Comparison of ENCODE assay signal across 8 cellular contexts in the genomic region with DNA sequence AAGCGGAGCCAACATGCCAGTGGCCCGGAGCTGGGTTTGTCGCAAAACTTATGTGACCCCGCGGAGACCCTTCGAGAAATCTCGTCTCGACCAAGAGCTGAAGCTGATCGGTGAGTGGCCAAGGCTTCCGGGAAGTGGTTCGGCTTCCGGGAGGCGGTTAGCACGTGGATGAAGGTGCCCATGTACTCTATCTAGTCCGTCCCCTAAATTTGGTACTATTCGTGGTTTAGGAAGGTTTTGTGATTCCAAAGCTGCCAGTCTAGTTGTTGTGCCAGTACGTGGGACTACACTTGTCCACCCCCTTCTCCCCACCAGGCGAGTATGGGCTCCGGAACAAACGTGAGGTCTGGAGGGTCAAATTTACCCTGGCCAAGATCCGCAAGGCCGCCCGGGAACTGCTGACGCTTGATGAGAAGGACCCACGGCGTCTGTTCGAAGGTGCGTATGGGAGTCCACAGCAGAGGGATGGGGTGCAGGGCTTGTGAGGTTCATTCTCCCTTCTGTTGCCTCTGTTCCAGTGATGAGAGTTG. TPM values are rescaled to one million over a fixed set of nuclear protein-coding genes. Genes with fewer than 3 reads are reported as not detected.
DNase-seq lines count a peak whose midpoint lies in the region; FAIRE-seq and TF ChIP-seq lines count a peak whose summit lies in the region.

No MANE protein-coding gene starts in this region.

- H3K4me3 ChIP-seq in GM12875 (ENCODE audit: low read depth, low read length) (peak overlapping the region; percentile 86), SJSA1 (peak overlapping the region; percentile 62), fibroblast of lung (replicated peaks in 1 of 4; ENCODE audit: control extremely low read depth in 1 of 4, insufficient read depth in 1 of 4, low read depth in 3 of 4, low read length in 4 of 4) (peak overlapping the region; percentile 70 to 92 (median 92)), rectal smooth muscle tissue (ENCODE audit: low read length) (peak overlapping the region; percentile 91)

- peaks cover 55% of the 10 kb centered on the region for H3K79me2 ChIP-seq in fibroblast of lung (ENCODE audit: control insufficient read depth, insufficient read depth, low read length)

- no peak for FAIRE-seq in GM19239 (lab: Jason Lieb, UNC)

- H3K27ac ChIP-seq in SJSA1 (peak overlapping the region; percentile 82), fibroblast of lung (ENCODE audit: insufficient read depth, low read length) (peak overlapping the region; percentile 97), rectal smooth muscle tissue (ENCODE audit: low read depth, low read length) (peak overlapping the region; percentile 93)

- no peak overlapping the region for H2AFZ ChIP-seq in fibroblast of lung (ENCODE audit: low read length)

- H3K4me1 ChIP-seq in SJSA1 (replicated peaks): peaks cover 28% of the 10 kb centered on the region
- peaks cover 12% of the 10 kb centered on the region for H3K4me1 ChIP-seq in fibroblast of lung (ENCODE audit: control insufficient read depth, extremely low read depth, insufficient read depth, low read length)
- peaks cover 22% of the 10 kb centered on the region for H3K4me1 ChIP-seq in rectal smooth muscle tissue (ENCODE audit: control insufficient read depth, insufficient read depth, low read length)

- H4K20me1 ChIP-seq in fibroblast of lung (ENCODE audit: control insufficient read depth, extremely low read depth, insufficient read depth, low read length): peaks cover 5% of the 10 kb centered on the region

- peak overlapping the region; percentile 91 for H3K4me2 ChIP-seq in fibroblast of lung (ENCODE audit: extremely low read depth, insufficient read depth, low read length)

- H3K9me3 ChIP-seq in SJSA1 (replicated peaks) (0 out of 2 replicates have a peak, but pooled peaks cover 3% of the 10 kb centered on the region), fibroblast of lung (ENCODE audit: control insufficient read depth, insufficient read depth, low read depth, low read length) (no peaks in the 10 kb centered on the region)

- DNase-seq in SJSA1 (ENCODE audit: low read depth in 1 of 2, low spot score in 2 of 2): no peak
- no peak for DNase-seq in fibroblast of lung (ENCODE audit: low read depth in 2 of 2)
- DNase-seq in glomerular visceral epithelial cell (ENCODE audit: extremely low spot score): no peak
- DNase-seq in ecto neural progenitor cell (ENCODE audit: low spot score): no peak
- DNase-seq in GM19239 (ENCODE audit: insufficient read length, low spot score): no peak
- no peak for DNase-seq in DMS 273 treated with DMSO at 0.1 percent for 48 hours (lab: John Stamatoyannopoulos, UW)

- H3K27me3 ChIP-seq in SJSA1 (replicated peaks): no peaks in the 10 kb centered on the region
- H3K27me3 ChIP-seq in fibroblast of lung (ENCODE audit: control insufficient read depth, insufficient read depth, low read length): no peaks in the 10 kb centered on the region
- H3K27me3 ChIP-seq in rectal smooth muscle tissue (ENCODE audit: control insufficient read depth, insufficient read depth, low read length): no peaks in the 10 kb centered on the region

- H3K36me3 ChIP-seq in SJSA1: peaks cover 56% of the 10 kb centered on the region
- peaks cover 17% of the 10 kb centered on the region for H3K36me3 ChIP-seq in fibroblast of lung (ENCODE audit: control insufficient read depth, insufficient read depth, low read length)
- H3K36me3 ChIP-seq in rectal smooth muscle tissue (ENCODE audit: control insufficient read depth, insufficient read depth, low read length): peaks cover 22% of the 10 kb centered on the region

- TF ChIP-seq CTCF in GM12875 (IDR thresholded peaks at IDR 0.05; ENCODE audit: borderline replicate concordance, insufficient read depth, low read depth, low read length) (no peak), fibroblast of lung (conservative IDR thresholded peaks at IDR 0.05 in 1 of 2, IDR thresholded peaks at IDR 0.05 in 1 of 2; ENCODE audit: low read depth in 1 of 2, low read length in 2 of 2) (no peak)

- H3K9ac ChIP-seq in fibroblast of lung (ENCODE audit: insufficient read depth, low read length) (peak overlapping the region; percentile 93), rectal smooth muscle tissue (ENCODE audit: low read length) (peak overlapping the region; percentile 92)

RNA-seq across cellular contexts. Expression of a gene that starts 0.6 kb away (rescaled TPM):
- 1,209 and 2,142 TPM in 2 replicates for total RNA-seq in SJSA1 (2014; rRNA removed; shearing (Covaris generic))
- total RNA-seq in fibroblast of lung: 2,583 and 2,622 TPM in 2 replicates
- 1,242 and 1,509 TPM in 2 replicates for polyA plus RNA-seq in fibroblast of lung
- 2,144 and 2,333 TPM in 2 replicates for polyA plus RNA-seq in fibroblast of lung (2012)
- polyA minus RNA-seq in fibroblast of lung (ENCODE audit: low replicate concordance): 789 and 917 TPM in 2 replicates

RNA-seq across cellular contexts. Expression of a gene that starts 10.1 kb away (rescaled TPM):
- 85.4 and 106 TPM in 2 replicates for total RNA-seq in SJSA1 (2014; rRNA removed; shearing (Covaris generic))
- total RNA-seq in fibroblast of lung: 57.8 and 61.6 TPM in 2 replicates
- 22.5 and 30.5 TPM in 2 replicates for polyA plus RNA-seq in fibroblast of lung
- polyA plus RNA-seq in fibroblast of lung (2012): 35.7 and 54.4 TPM in 2 replicates
- 51.2 and 71.5 TPM in 2 replicates for polyA minus RNA-seq in fibroblast of lung (ENCODE audit: low replicate concordance)

RNA-seq across cellular contexts. Expression of a gene that starts 11.9 kb away (rescaled TPM):
- total RNA-seq in SJSA1 (2014; rRNA removed; shearing (Covaris generic)): 97.7 and 118 TPM in 2 replicates
- total RNA-seq in fibroblast of lung: 25.2 and 41.1 TPM in 2 replicates
- 28.6 and 42.0 TPM in 2 replicates for polyA plus RNA-seq in fibroblast of lung
- 80.8 and 130 TPM in 2 replicates for polyA plus RNA-seq in fibroblast of lung (2012)
- 79.6 and 123 TPM in 2 replicates for polyA minus RNA-seq in fibroblast of lung (ENCODE audit: low replicate concordance)

RNA-seq across cellular contexts. Expression of a gene that starts 21.6 kb away (rescaled TPM):
- total RNA-seq in SJSA1 (2014; rRNA removed; shearing (Covaris generic)): not detected in 2 replicates
- not detected in 2 replicates for total RNA-seq in fibroblast of lung
- polyA plus RNA-seq in fibroblast of lung: not detected in 2 replicates
- polyA plus RNA-seq in fibroblast of lung (2012): 0.05 and 0.21 TPM in 2 replicates
- polyA minus RNA-seq in fibroblast of lung (ENCODE audit: low replicate concordance): not detected in 2 replicates

RNA-seq across cellular contexts. Expression of a gene that starts 28.3 kb away (rescaled TPM):
- total RNA-seq in SJSA1 (2014; rRNA removed; shearing (Covaris generic)): 0.11 TPM in 1 of 2 replicates, not detected in the other
- 0.26 and 0.33 TPM in 2 replicates for total RNA-seq in fibroblast of lung
- 0.25 and 0.59 TPM in 2 replicates for polyA plus RNA-seq in fibroblast of lung
- 0.58 and 1.7 TPM in 2 replicates for polyA plus RNA-seq in fibroblast of lung (2012)
- polyA minus RNA-seq in fibroblast of lung (ENCODE audit: low replicate concordance): 0.43 TPM in 1 of 2 replicates, not detected in the other
